ENCODE assay signal across 23 cellular contexts in the genomic region with DNA sequence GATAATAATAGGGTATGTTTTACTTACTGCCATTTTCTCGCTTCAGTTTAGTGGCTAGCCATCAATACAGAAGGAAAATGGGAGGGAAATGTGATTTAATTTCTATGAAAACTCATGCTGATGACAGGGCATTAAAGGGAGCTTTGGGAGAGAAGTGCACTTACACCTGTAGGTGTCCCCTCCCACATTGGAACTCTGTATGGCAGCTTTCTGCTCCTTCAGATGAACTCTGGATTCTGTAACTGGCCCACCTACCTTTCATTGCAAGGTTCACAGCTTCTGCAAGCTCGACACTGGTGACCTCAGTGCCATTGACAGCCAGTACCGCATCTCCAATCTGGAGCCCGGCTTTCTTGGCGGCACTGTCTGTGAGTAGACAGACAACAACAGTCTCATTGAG.
A peak's percentile ranks its signal among the peaks of the same experiment; 100 is the strongest.
DNase-seq lines count a peak whose midpoint lies in the region; ATAC-seq and TF ChIP-seq lines count a peak whose summit lies in the region.
"Had no signal": no experiment of that assay in that cellular context is flagged by ENCODE, and none has a peak within 500 bp of the region (broad histone marks: within the 10 kb centered on the region; RNA-seq: fewer than 3 reads in every experiment).

No MANE protein-coding gene starts in this region.

- H3K4me3 Mint-ChIP-seq in WTC11 (peak overlapping the region; percentile 52), glutamatergic neuron (ENCODE audit: unreplicated experiment) (no peak overlapping the region)
- H3K4me3 Mint-ChIP-seq: CD8-positive, alpha-beta T cell had no signal

- no peaks in the 10 kb centered on the region for H3K27me3 ChIP-seq in psoas muscle (ENCODE audit: insufficient read depth in 3 of 3, low read length in 2 of 3)
- H3K27me3 ChIP-seq: BLaER1, MG63, SJSA1 had no signal

- 53 to 70% (median 63%) methylated on average over 5 of the region's 5 CpGs for WGBS in psoas muscle, 3 donors

- H3K36me3 Mint-ChIP-seq in WTC11 (no peaks in the 10 kb centered on the region), glutamatergic neuron (ENCODE audit: unreplicated experiment) (no peaks in the 10 kb centered on the region)
- H3K36me3 Mint-ChIP-seq: CD8-positive, alpha-beta T cell had no signal

- no peaks in the 10 kb centered on the region for H3K9me3 ChIP-seq in iPS-18c (ENCODE audit: control insufficient read depth, insufficient read depth, low read length)
- H3K9me3 ChIP-seq in psoas muscle, result peaks cover 5% of the 10 kb centered on the region
- H3K9me3 ChIP-seq: BLaER1, MG63, SJSA1 had no signal

- no peaks in the 10 kb centered on the region for H3K9me3 Mint-ChIP-seq in WTC11
- H3K9me3 Mint-ChIP-seq in glutamatergic neuron (ENCODE audit: unreplicated experiment), result no peaks in the 10 kb centered on the region
- H3K9me3 Mint-ChIP-seq: CD8-positive, alpha-beta T cell had no signal

- H3K27ac ChIP-seq in psoas muscle, result peak overlapping the region; percentile 80
- H3K27ac ChIP-seq: BLaER1, PC-9, SJSA1 had no signal

- CTCF ChIA-PET in WTC11 (lab: Charles Lee), result interaction anchor here (0.6 to 2.3 kb wide), 6 partner anchors 12 to 274 kb away, joined by 3 to 25 read pairs (median 6); no protein-coding TSS in a partner anchor

- ATAC-seq in WTC11, result peak; percentile 79
- ATAC-seq in psoas muscle, result peak in 2 of 4 donors; percentile 38 to 39
- ATAC-seq in HG02870 (IDR thresholded peaks at IDR 0.05; ENCODE audit: unreplicated experiment), result no peak
- ATAC-seq: CD8-positive, alpha-beta T cell; GM12878 had no signal

- H3K27me3 Mint-ChIP-seq in WTC11 (ENCODE audit: low read depth) (no peaks in the 10 kb centered on the region), glutamatergic neuron (ENCODE audit: unreplicated experiment) (no peaks in the 10 kb centered on the region)

- intact Hi-C loops in psoas muscle (cut with DNase I), result loop anchor here in 1 of 2 donors (1.0 kb wide), 1 partner anchor 64 kb away; the partner anchor contains the start of gene NUDT12

- TF ChIP-seq CTCF in WTC11 (IDR thresholded peaks at IDR 0.05) (no peak), psoas muscle (IDR thresholded peaks at IDR 0.05) (no peak), glutamatergic neuron (IDR thresholded peaks at IDR 0.05; ENCODE audit: partially characterized antibody, unreplicated experiment) (no peak)

- H3K4me1 Mint-ChIP-seq in WTC11 (peaks cover 48% of the 10 kb centered on the region), glutamatergic neuron (ENCODE audit: low read depth, unreplicated experiment) (no peaks in the 10 kb centered on the region)

- peak overlapping the region; percentile 5; the same call in 1 of the 2 replicates for H3K4me3 ChIP-seq in iPS-18c (ENCODE audit: insufficient read depth, low read depth, low read length)
- H3K4me3 ChIP-seq in psoas muscle, result peak overlapping the region; percentile 40
- H3K4me3 ChIP-seq: BLaER1, GM12878, MG63, PC-9, SJSA1 had no signal

- H3K27ac Mint-ChIP-seq in WTC11, result peak overlapping the region; percentile 92
- no peak overlapping the region for H3K27ac Mint-ChIP-seq in glutamatergic neuron (ENCODE audit: unreplicated experiment)
- H3K27ac Mint-ChIP-seq: CD8-positive, alpha-beta T cell had no signal

- peak; percentile 39 for DNase-seq in NCI-H2171 treated with DMSO at 0.1 percent for 48 hours (lab: John Stamatoyannopoulos, UW)
- DNase-seq in NCI-H2171 (lab: John Stamatoyannopoulos, UW), result no peak
- DNase-seq in WTC11 (ENCODE audit: low spot score), result peak; percentile 17
- DNase-seq in psoas muscle, result no peak
- no peak for DNase-seq in activated gamma-delta T cell (lab: John Stamatoyannopoulos, UW)
- no peak for DNase-seq in glutamatergic neuron
- DNase-seq: CD8-positive, alpha-beta T cell; DND-41; GDM1; GOT3; IMR-90; Karpas-422; MG63; NCI-H1092; NCI-H2081 treated with DMSO at 0.1 percent for 48 hours; NCI-H510A; NCI-H82; PC-9 had no signal

- H3K4me1 ChIP-seq in psoas muscle, result peaks cover 25% of the 10 kb centered on the region
- H3K4me1 ChIP-seq: BLaER1, SJSA1 had no signal

- POLR2A ChIA-PET in WTC11 (lab: Charles Lee), result no interaction called here

- no peaks in the 10 kb centered on the region for H3K36me3 ChIP-seq in psoas muscle (ENCODE audit: insufficient read depth in 1 of 2, low read depth in 1 of 2)
- H3K36me3 ChIP-seq: BLaER1, MG63, SJSA1 had no signal

TF ChIP-seq in WTC11, 78 proteins besides CTCF, POLR2A, EP300 and RAD21 (continues in another document):
- TF ChIP-seq ZNF423 (CRISPR knock-in tag; IDR thresholded peaks at IDR 0.05) (no peak), ZNF396 (CRISPR knock-in tag; IDR thresholded peaks at IDR 0.05; ENCODE audit: borderline replicate concordance) (no peak), ZSCAN18 (CRISPR knock-in tag; IDR thresholded peaks at IDR 0.05) (no peak), ZNF219 (CRISPR knock-in tag; IDR thresholded peaks at IDR 0.05; ENCODE audit: borderline replicate concordance) (no peak), ZNF138 (CRISPR knock-in tag; conservative IDR thresholded peaks at IDR 0.05) (no peak), KAT7 (CRISPR knock-in tag; IDR thresholded peaks at IDR 0.05; ENCODE audit: borderline replicate concordance) (no peak), PRRX2 (CRISPR knock-in tag; IDR thresholded peaks at IDR 0.05) (no peak), ZNF232 (CRISPR knock-in tag; IDR thresholded peaks at IDR 0.05) (no peak), GABPB1 (CRISPR knock-in tag; IDR thresholded peaks at IDR 0.05) (no peak)
- TF ChIP-seq, protein P1, sequence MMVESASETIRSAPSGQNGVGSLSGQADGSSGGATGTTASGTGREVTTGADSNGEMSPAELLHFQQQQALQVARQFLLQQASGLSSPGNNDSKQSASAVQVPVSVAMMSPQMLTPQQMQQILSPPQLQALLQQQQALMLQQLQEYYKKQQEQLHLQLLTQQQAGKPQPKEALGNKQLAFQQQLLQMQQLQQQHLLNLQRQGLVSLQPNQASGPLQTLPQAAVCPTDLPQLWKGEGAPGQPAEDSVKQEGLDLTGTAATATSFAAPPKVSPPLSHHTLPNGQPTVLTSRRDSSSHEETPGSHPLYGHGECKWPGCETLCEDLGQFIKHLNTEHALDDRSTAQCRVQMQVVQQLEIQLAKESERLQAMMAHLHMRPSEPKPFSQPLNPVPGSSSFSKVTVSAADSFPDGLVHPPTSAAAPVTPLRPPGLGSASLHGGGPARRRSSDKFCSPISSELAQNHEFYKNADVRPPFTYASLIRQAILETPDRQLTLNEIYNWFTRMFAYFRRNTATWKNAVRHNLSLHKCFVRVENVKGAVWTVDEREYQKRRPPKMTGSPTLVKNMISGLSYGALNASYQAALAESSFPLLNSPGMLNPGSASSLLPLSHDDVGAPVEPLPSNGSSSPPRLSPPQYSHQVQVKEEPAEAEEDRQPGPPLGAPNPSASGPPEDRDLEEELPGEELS (CRISPR knock-in tag; IDR thresholded peaks at IDR 0.05), result no peak
- TF ChIP-seq, protein P2, sequence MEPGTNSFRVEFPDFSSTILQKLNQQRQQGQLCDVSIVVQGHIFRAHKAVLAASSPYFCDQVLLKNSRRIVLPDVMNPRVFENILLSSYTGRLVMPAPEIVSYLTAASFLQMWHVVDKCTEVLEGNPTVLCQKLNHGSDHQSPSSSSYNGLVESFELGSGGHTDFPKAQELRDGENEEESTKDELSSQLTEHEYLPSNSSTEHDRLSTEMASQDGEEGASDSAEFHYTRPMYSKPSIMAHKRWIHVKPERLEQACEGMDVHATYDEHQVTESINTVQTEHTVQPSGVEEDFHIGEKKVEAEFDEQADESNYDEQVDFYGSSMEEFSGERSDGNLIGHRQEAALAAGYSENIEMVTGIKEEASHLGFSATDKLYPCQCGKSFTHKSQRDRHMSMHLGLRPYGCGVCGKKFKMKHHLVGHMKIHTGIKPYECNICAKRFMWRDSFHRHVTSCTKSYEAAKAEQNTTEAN (CRISPR knock-in tag; IDR thresholded peaks at IDR 0.05), result no peak
- TF ChIP-seq, protein P3, sequence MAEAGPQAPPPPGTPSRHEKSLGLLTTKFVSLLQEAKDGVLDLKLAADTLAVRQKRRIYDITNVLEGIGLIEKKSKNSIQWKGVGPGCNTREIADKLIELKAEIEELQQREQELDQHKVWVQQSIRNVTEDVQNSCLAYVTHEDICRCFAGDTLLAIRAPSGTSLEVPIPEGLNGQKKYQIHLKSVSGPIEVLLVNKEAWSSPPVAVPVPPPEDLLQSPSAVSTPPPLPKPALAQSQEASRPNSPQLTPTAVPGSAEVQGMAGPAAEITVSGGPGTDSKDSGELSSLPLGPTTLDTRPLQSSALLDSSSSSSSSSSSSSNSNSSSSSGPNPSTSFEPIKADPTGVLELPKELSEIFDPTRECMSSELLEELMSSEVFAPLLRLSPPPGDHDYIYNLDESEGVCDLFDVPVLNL (CRISPR knock-in tag; IDR thresholded peaks at IDR 0.05; ENCODE audit: borderline replicate concordance, low read depth), result no peak
- TF ChIP-seq, protein P4, sequence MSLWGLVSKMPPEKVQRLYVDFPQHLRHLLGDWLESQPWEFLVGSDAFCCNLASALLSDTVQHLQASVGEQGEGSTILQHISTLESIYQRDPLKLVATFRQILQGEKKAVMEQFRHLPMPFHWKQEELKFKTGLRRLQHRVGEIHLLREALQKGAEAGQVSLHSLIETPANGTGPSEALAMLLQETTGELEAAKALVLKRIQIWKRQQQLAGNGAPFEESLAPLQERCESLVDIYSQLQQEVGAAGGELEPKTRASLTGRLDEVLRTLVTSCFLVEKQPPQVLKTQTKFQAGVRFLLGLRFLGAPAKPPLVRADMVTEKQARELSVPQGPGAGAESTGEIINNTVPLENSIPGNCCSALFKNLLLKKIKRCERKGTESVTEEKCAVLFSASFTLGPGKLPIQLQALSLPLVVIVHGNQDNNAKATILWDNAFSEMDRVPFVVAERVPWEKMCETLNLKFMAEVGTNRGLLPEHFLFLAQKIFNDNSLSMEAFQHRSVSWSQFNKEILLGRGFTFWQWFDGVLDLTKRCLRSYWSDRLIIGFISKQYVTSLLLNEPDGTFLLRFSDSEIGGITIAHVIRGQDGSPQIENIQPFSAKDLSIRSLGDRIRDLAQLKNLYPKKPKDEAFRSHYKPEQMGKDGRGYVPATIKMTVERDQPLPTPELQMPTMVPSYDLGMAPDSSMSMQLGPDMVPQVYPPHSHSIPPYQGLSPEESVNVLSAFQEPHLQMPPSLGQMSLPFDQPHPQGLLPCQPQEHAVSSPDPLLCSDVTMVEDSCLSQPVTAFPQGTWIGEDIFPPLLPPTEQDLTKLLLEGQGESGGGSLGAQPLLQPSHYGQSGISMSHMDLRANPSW (CRISPR knock-in tag; conservative IDR thresholded peaks at IDR 0.05; ENCODE audit: low read depth), result no peak

Comparison
In these comparisons a context has a peak if more than half of its experiments do, and no peak if none do; other contexts are left out.
1. DNase-seq: peak in NCI-H2171 treated with DMSO at 0.1 percent for 48 hours (single experiment) and WTC11 (single experiment); none in NCI-H2171 (single experiment), psoas muscle (0 of 2), activated gamma-delta T cell (single experiment) and glutamatergic neuron (single experiment).